24 cellular contexts compared by ENCODE assay signal in genomic region chrX:43008356-43008755, GRCh38.
"Had no signal": no experiment of that assay in that cellular context is flagged by ENCODE, and none has a peak within 500 bp of the region (broad histone marks: within the 10 kb centered on the region; RNA-seq: fewer than 3 reads in every experiment).

No MANE protein-coding gene starts in this region.

- ATAC-seq: effector memory CD8-positive, alpha-beta T cell; gastrocnemius medialis; left lobe of liver; lower lobe of right lung had no signal

- H3K9me3 ChIP-seq: esophagus squamous epithelium, gastrocnemius medialis, lower lobe of right lung, ovary, prostate gland, testis had no signal

- H3K36me3 ChIP-seq: breast epithelium, esophagus squamous epithelium, gastrocnemius medialis, lower lobe of right lung, ovary, prostate gland had no signal

- FAIRE-seq: colon had no signal

- H3K27ac ChIP-seq: breast epithelium, dorsolateral prefrontal cortex, esophagus squamous epithelium, gastrocnemius medialis, lower lobe of right lung, ovary, prostate gland, testis had no signal

- DNase-seq: activated CD4-positive, alpha-beta T cell treated with anti-CD3 and anti-CD28 coated beads for 4 hours; activated CD4-positive, alpha-beta T cell treated with anti-CD3 and anti-CD28 coated beads, Interleukin-2, amount 50 U/mL, for 48 hours; activated CD4-positive, CD25-positive, alpha-beta regulatory T cell; activated CD8-positive, alpha-beta memory T cell treated with anti-CD3 and anti-CD28 coated beads, Interleukin-2, amount 50 U/mL, for 48 hours; activated naive CD4-positive, alpha-beta T cell treated with Interleukin-2 at 50 U/mL for 16 hours; activated naive CD8-positive, alpha-beta T cell treated with anti-CD3 and anti-CD28 coated beads for 36 hours; activated T-cell treated with anti-CD3 and anti-CD28 coated beads, Interleukin-2, amount 50 U/mL, for 48 hours; dorsolateral prefrontal cortex; effector memory CD8-positive, alpha-beta T cell; esophagus squamous epithelium; gastrocnemius medialis; immature natural killer cell; lower lobe of right lung; naive B cell; ovary; stimulated activated CD4-positive, alpha-beta T cell treated with anti-CD3 and anti-CD28 coated beads, Interleukin-2, amount 100 ng/mL, for 48 hours; stimulated activated CD8-positive, alpha-beta memory T cell treated with anti-CD3 and anti-CD28 coated beads, Interleukin-4, amount 100 ng/mL, for 48 hours; stimulated activated naive CD4-positive, alpha-beta T cell; T1000; testis had no signal

- H3K4me1 ChIP-seq: breast epithelium, esophagus squamous epithelium, gastrocnemius medialis, lower lobe of right lung, prostate gland, testis had no signal

- H3K27me3 ChIP-seq: esophagus squamous epithelium, ovary, testis had no signal

- H3K4me3 ChIP-seq: breast epithelium, dorsolateral prefrontal cortex, esophagus squamous epithelium, gastrocnemius medialis, lower lobe of right lung, ovary, prostate gland, testis had no signal
